ENCODE assay signal across 10 cellular contexts in the genomic region with DNA sequence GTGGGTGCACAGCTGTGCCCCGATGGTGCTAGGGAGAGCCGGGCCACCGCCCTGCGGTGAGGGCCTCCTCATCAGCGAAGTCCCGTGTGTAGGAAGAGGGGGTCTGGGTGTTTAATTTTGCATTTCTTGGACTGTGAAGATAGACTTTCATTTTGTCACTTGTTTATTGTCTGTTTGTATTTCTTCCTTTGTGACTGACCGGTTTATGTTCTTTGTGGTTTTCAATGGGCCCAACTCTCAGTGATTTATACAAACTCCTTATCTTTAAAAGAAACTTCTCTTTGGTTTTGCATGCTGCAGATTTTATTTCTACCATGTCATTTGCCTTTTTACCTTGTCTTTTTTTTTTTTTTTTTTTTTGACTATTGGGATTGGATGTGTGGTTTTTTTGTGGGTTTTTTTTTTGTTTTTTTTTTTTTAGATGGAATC.
A peak's percentile ranks its signal among the peaks of the same experiment; 100 is the strongest.
DNase-seq lines count a peak whose midpoint lies in the region; TF ChIP-seq lines count a peak whose summit lies in the region.
"Had no signal": no experiment of that assay in that cellular context is flagged by ENCODE, and none has a peak within 500 bp of the region (broad histone marks: within the 10 kb centered on the region; RNA-seq: fewer than 3 reads in every experiment).

No MANE protein-coding gene starts in this region.

- H3K4me3 ChIP-seq in vagina: no peak overlapping the region

- no peak for TF ChIP-seq POLR2A in vagina (IDR thresholded peaks at IDR 0.05)

- H3K36me3 ChIP-seq in vagina: peaks cover 0 to 9% of the 10 kb centered on the region in 2 donors

- intact Hi-C loops in vagina (cut with DNase I): no loop called here

- DNase-seq in activated naive CD4-positive, alpha-beta T cell treated with Interleukin-2 at 50 U/mL for 16 hours: no peak
- no peak for DNase-seq in endothelial cell (ENCODE audit: low spot score)
- DNase-seq in vagina (ENCODE audit: extremely low spot score in 2 of 2): no peak
- DNase-seq in KBM-7: no peak
- DNase-seq in activated T-cell treated with anti-CD3 and anti-CD28 coated beads, Interleukin-2, amount 50 U/mL, for 1 hour: no peak
- no peak for DNase-seq in GM20000 (ENCODE audit: low spot score)
- DNase-seq: cortex of kidney, NCI-H2171 had no signal

- H3K27ac Mint-ChIP-seq in activated naive CD4-positive, alpha-beta T cell treated with anti-CD3 and anti-CD28 coated beads, Interleukin-2, amount 50 U/mL, for 24 hours: peak overlapping the region; percentile 32
- H3K27ac Mint-ChIP-seq in endothelial cell (ENCODE audit: unreplicated experiment) (no peak overlapping the region), nephron (peak overlapping the region; percentile 80 to 99 (median 88))

- TF ChIP-seq CTCF in endothelial cell (IDR thresholded peaks at IDR 0.05; ENCODE audit: unreplicated experiment): no peak
- TF ChIP-seq CTCF in nephron (IDR thresholded peaks at IDR 0.05; ENCODE audit: unreplicated experiment in 3 of 3): no peak
- no peak for TF ChIP-seq CTCF in vagina (IDR thresholded peaks at IDR 0.05)
- TF ChIP-seq CTCF in GM20000 (IDR thresholded peaks at IDR 0.05; ENCODE audit: extremely low read depth, missing control alignments): no peak

- no peaks in the 10 kb centered on the region for H3K9me3 Mint-ChIP-seq in activated naive CD4-positive, alpha-beta T cell treated with anti-CD3 and anti-CD28 coated beads, Interleukin-2, amount 50 U/mL, for 24 hours
- H3K9me3 Mint-ChIP-seq in endothelial cell (ENCODE audit: unreplicated experiment): no peaks in the 10 kb centered on the region
- no peaks in the 10 kb centered on the region for H3K9me3 Mint-ChIP-seq in nephron

- no peaks in the 10 kb centered on the region for H3K9me3 ChIP-seq in vagina

- peak overlapping the region; percentile 90 for H3K27ac ChIP-seq in vagina

- no peak overlapping the region for H3K4me3 Mint-ChIP-seq in activated naive CD4-positive, alpha-beta T cell treated with anti-CD3 and anti-CD28 coated beads, Interleukin-2, amount 50 U/mL, for 24 hours
- peak overlapping the region; percentile 5 for H3K4me3 Mint-ChIP-seq in endothelial cell (ENCODE audit: unreplicated experiment)
- peak overlapping the region; percentile 38 to 48 (median 47) for H3K4me3 Mint-ChIP-seq in nephron

- H3K4me1 Mint-ChIP-seq in activated naive CD4-positive, alpha-beta T cell treated with anti-CD3 and anti-CD28 coated beads, Interleukin-2, amount 50 U/mL, for 24 hours: peaks cover 24% of the 10 kb centered on the region
- H3K4me1 Mint-ChIP-seq in endothelial cell (ENCODE audit: unreplicated experiment) (peaks cover 7% of the 10 kb centered on the region), nephron (peaks cover 28% of the 10 kb centered on the region)

- no peaks in the 10 kb centered on the region for H3K36me3 Mint-ChIP-seq in activated naive CD4-positive, alpha-beta T cell treated with anti-CD3 and anti-CD28 coated beads, Interleukin-2, amount 50 U/mL, for 24 hours
- H3K36me3 Mint-ChIP-seq in endothelial cell (ENCODE audit: low read depth, unreplicated experiment): peaks cover 10% of the 10 kb centered on the region
- H3K36me3 Mint-ChIP-seq in nephron (ENCODE audit: low read depth): peaks cover 6% of the 10 kb centered on the region

- peaks cover 53% of the 10 kb centered on the region for H3K4me1 ChIP-seq in vagina

- H3K27me3 ChIP-seq in vagina: no peaks in the 10 kb centered on the region

- in situ Hi-C loops in KBM-7 (cut with MboI; ENCODE audit: low pct_unique_long_range_greater_than_20kb, low sequenced_read_pairs): no loop called here

- H3K27me3 Mint-ChIP-seq in activated naive CD4-positive, alpha-beta T cell treated with anti-CD3 and anti-CD28 coated beads, Interleukin-2, amount 50 U/mL, for 24 hours: no peaks in the 10 kb centered on the region
- H3K27me3 Mint-ChIP-seq in endothelial cell (ENCODE audit: unreplicated experiment): peaks cover 4% of the 10 kb centered on the region
- no peaks in the 10 kb centered on the region for H3K27me3 Mint-ChIP-seq in nephron (ENCODE audit: low read depth)
